ENCODE assay signal across 1 cellular context in the genomic region with DNA sequence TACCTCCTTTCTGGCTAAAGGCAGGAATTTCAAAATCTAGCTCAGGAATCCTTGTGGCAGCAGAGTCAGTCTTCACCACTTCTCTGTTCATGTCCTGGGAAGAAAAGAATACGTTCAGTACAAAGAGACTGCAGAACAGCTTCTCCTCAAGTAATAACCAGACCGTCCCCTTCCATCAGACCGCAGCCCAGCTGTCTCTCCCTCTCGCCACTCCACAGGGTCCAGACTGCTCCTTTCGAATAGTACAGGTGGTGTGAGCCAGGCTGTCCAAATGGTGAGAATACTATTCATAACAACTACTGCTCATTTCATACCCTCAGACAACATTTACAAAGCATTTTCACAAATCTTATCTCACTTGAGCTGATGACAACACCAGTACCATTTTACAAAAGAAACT.
TF ChIP-seq lines count a peak whose summit lies in the region.

No MANE protein-coding gene starts in this region.

TF ChIP-seq in WTC11, 78 proteins besides CTCF, POLR2A, EP300 and RAD21 (continued from another document):
- TF ChIP-seq, protein P1, sequence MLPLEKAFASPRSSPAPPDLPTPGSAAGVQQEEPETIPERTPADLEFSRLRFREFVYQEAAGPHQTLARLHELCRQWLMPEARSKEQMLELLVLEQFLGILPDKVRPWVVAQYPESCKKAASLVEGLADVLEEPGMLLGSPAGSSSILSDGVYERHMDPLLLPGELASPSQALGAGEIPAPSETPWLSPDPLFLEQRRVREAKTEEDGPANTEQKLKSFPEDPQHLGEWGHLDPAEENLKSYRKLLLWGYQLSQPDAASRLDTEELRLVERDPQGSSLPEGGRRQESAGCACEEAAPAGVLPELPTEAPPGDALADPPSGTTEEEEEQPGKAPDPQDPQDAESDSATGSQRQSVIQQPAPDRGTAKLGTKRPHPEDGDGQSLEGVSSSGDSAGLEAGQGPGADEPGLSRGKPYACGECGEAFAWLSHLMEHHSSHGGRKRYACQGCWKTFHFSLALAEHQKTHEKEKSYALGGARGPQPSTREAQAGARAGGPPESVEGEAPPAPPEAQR (CRISPR knock-in tag; IDR thresholded peaks at IDR 0.05): no peak
- TF ChIP-seq NFE2L1 (CRISPR knock-in tag; IDR thresholded peaks at IDR 0.05): no peak
- no peak for TF ChIP-seq NFYB (CRISPR knock-in tag; conservative IDR thresholded peaks at IDR 0.05; ENCODE audit: low read depth)
